Comparison of ENCODE assay signal across 22 cellular contexts in the genomic region with DNA sequence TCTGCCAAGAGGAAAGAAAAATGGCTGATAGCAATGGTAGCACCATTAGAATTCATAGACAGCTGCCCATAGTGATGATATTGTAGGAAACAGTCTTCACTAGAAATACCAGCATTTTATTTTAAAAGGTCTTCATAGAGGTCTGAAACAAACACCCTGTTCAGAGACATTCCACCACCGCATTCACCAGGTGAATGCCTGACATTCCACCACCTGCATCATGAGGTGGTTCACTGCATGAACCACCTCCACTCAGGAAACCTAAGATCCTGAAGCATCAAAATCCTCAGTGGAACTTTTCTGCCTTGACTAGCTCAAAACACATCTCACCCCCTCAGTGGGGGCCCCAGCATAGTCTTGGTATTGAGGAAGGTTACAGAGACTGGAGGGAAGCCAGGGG.
"Had no signal": no experiment of that assay in that cellular context is flagged by ENCODE, and none has a peak within 500 bp of the region (broad histone marks: within the 10 kb centered on the region; RNA-seq: fewer than 3 reads in every experiment).

No MANE protein-coding gene starts in this region.

- H3K4me3 ChIP-seq: coronary artery, dorsolateral prefrontal cortex, esophagus muscularis mucosa, gastroesophageal sphincter, heart left ventricle, hepatocyte, left lung, lower lobe of right lung had no signal

- DNase-seq: dermis blood vessel endothelial cell; dorsolateral prefrontal cortex; effector CD4-positive, alpha-beta T cell; effector memory CD4-positive, alpha-beta T cell; foreskin keratinocyte; heart left ventricle; hypothalamus; left cardiac atrium; left lung; left ventricle myocardium superior; lower lobe of right lung; mesenchymal stem cell; midbrain had no signal

- H2AFZ ChIP-seq: hepatocyte had no signal

- H3K4me1 ChIP-seq: esophagus muscularis mucosa, foreskin keratinocyte, gastroesophageal sphincter, heart left ventricle, left lung, lower lobe of right lung had no signal

- H3K9me3 ChIP-seq: esophagus muscularis mucosa, gastroesophageal sphincter, heart left ventricle, left lung, lower lobe of right lung had no signal

- H3K4me2 ChIP-seq: hepatocyte had no signal

- H3K36me3 ChIP-seq: esophagus muscularis mucosa, gastroesophageal sphincter, heart left ventricle, left lung, lower lobe of right lung had no signal

- FAIRE-seq: colon, endothelial cell of umbilical vein, frontal cortex, islet of Langerhans, keratinocyte had no signal

- ATAC-seq: foreskin keratinocyte, gastroesophageal sphincter, heart left ventricle, left cardiac atrium, left lung, left ventricle myocardium superior, lower lobe of right lung had no signal

- H3K27ac ChIP-seq: coronary artery, dorsolateral prefrontal cortex, esophagus muscularis mucosa, foreskin keratinocyte, gastroesophageal sphincter, heart left ventricle, hepatocyte, left lung, lower lobe of right lung had no signal

- H3K79me2 ChIP-seq: hepatocyte had no signal

- H3K27me3 ChIP-seq: esophagus muscularis mucosa, foreskin keratinocyte, gastroesophageal sphincter, heart left ventricle, hepatocyte, left lung had no signal
